ENCODE assay signal across 8 cellular contexts in genomic region chr6:144219056-144219685, GRCh38.
DNase-seq lines count a peak whose midpoint lies in the region; ATAC-seq and TF ChIP-seq lines count a peak whose summit lies in the region.

No MANE protein-coding gene starts in this region.

- H3K9me3 ChIP-seq in adrenal gland (replicated peaks in 1 of 3) (no peaks in the 10 kb centered on the region), ovary (no peaks in the 10 kb centered on the region)

- H3K36me3 ChIP-seq in adrenal gland (replicated peaks in 1 of 2) = no peaks in the 10 kb centered on the region
- H3K36me3 ChIP-seq in ovary = no peaks in the 10 kb centered on the region

- H3K4me3 ChIP-seq in adrenal gland (no peak overlapping the region), ovary (no peak overlapping the region)

- DNase-seq in SHP77 treated with DMSO at 0.1 percent for 48 hours (lab: John Stamatoyannopoulos, UW) (peak; percentile 11), SHP77 (lab: John Stamatoyannopoulos, UW) (no peak), M059J (ENCODE audit: low read depth) (peak; percentile 60), adrenal gland (no peak), iris pigment epithelial cell (ENCODE audit: low read depth) (peak; percentile 63), HK-2 (ENCODE audit: unreplicated experiment) (no peak), ovary (no peak)

- WGBS in adrenal gland, 4 donors = 63 to 71% (median 68%) methylated on average over 3 of the region's 3 CpGs
- WGBS in ovary, 3 donors = 72 to 77% (median 75%) methylated on average over 3 of the region's 3 CpGs

- intact Hi-C loops in adrenal gland (cut with DNase I) (loop anchor here (5.0 to 10.0 kb wide), 5 partner anchors 64 to 266 kb away; partner anchors contain the start of genes SF3B5 (in 1 of the 2), STX11 (in 1 of the 2) and UTRN (in 1 of the 2)), ovary (cut with DNase I) (loop anchor here in 3 of 4 donors (5.0 to 10.0 kb wide), 7 partner anchors 66 to 263 kb away; partner anchors contain the start of genes UTRN (in 2 of the 3) and SF3B5 (in 1 of the 3))

- peak; percentile 42 to 63 (median 56) for TF ChIP-seq CTCF in adrenal gland (IDR thresholded peaks at IDR 0.05)
- no peak for TF ChIP-seq CTCF in ovary (IDR thresholded peaks at IDR 0.05)

- no peak for ATAC-seq in GM18505 (IDR thresholded peaks at IDR 0.05; ENCODE audit: unreplicated experiment)

- H3K27ac ChIP-seq in adrenal gland (no peak overlapping the region), ovary (no peak overlapping the region)

- no peak for TF ChIP-seq EP300 in ovary (IDR thresholded peaks at IDR 0.05)

- H3K27me3 ChIP-seq in adrenal gland = no peaks in the 10 kb centered on the region
- no peaks in the 10 kb centered on the region for H3K27me3 ChIP-seq in ovary

- TF ChIP-seq POLR2A in adrenal gland (IDR thresholded peaks at IDR 0.05) = no peak
- no peak for TF ChIP-seq POLR2A in ovary (IDR thresholded peaks at IDR 0.05)
- no peak for TF ChIP-seq POLR2A in GM18505 (IDR thresholded peaks at IDR 0.05; ENCODE audit: borderline replicate concordance, extremely low read depth, insufficient read depth, insufficient read length)

- H3K4me1 ChIP-seq in adrenal gland (replicated peaks in 1 of 2) (peaks cover 5 to 17% of the 10 kb centered on the region in 2 donors), ovary (ENCODE audit: insufficient read depth) (peaks cover 4% of the 10 kb centered on the region)

Comparison
In these comparisons a context has a peak if more than half of its experiments do, and no peak if none do; other contexts are left out.
1. DNase-seq: peak in SHP77 treated with DMSO at 0.1 percent for 48 hours (single experiment), M059J (single experiment) and iris pigment epithelial cell (single experiment); none in SHP77 (0 of 2), adrenal gland (0 of 7), HK-2 (single experiment) and ovary (0 of 5).
2. CTCF ChIP-seq: peak in adrenal gland (6 of 6); none in ovary (0 of 3).